Comparison of ENCODE assay signal across 6 cellular contexts in the genomic region with DNA sequence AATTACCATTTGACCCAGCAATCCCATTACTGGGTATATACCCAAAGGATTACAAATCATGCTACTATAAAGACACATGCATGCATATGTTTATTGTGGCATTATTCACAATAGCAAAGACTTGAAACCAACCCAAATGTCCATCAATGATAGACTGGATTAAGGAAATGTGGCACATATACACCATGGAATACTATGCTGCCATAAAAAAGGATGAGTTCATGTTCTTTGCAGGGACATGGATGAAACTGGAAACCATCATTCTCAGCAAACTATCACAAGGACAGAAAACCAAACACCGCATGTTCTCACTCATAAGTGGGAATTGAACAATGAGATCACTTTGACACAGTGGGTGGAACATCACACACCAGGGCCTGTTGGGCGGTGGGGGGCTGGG.
DNase-seq lines count a peak whose midpoint lies in the region; ATAC-seq, FAIRE-seq and TF ChIP-seq lines count a peak whose summit lies in the region.
"Not testable (repeated sequence)": the region's sequence is repeated elsewhere in the genome, so short reads cannot be mapped to it uniquely, and the experiment has no call there.

No MANE protein-coding gene starts in this region.

- H3K9me3 ChIP-seq in HEK293 (ENCODE audit: control insufficient read depth, insufficient read depth, low read depth, low read length); K562 (replicated peaks; ENCODE audit: control insufficient read depth, insufficient read depth, low read depth, low read length): not testable (repeated sequence)

- POLR2A ChIA-PET in HEK293 (lab: Yijun Ruan, JAX); K562 (lab: Yijun Ruan, JAX): not testable (repeated sequence)

- not testable (repeated sequence) for H3K4me1 ChIP-seq in HEK293 (ENCODE audit: control insufficient read depth, insufficient read depth, low read length); K562 (replicated peaks in 1 of 2; ENCODE audit: control insufficient read depth in 2 of 2, insufficient read depth in 2 of 2, low read length in 2 of 2)

- not testable (repeated sequence) for H3K4me3 ChIP-seq in HEK293 (ENCODE audit: low read depth, low read length); K562

- not testable (repeated sequence) for H3K9ac ChIP-seq in K562 (ENCODE audit: insufficient read depth in 1 of 2, low read depth in 2 of 2, low read length in 2 of 2)

- not testable (repeated sequence) for ATAC-seq in K562; memory B cell (ENCODE audit: low read depth); stimulated activated memory B cell treated with anti-CD40 and anti-IgM and Interleukin-4, amounts not matched to agents 10 μg/mL and 1 μg/mL and 100 μg/mL, for 72 hours

- not testable (repeated sequence) for BruUV-seq in K562 (replicated peaks; lab: Mats Ljungman, UMichigan)

- not testable (repeated sequence) for FAIRE-seq in K562 (lab: Jason Lieb, UNC)

- H2AFZ ChIP-seq in K562 (ENCODE audit: low read depth, low read length), result not testable (repeated sequence)

- in situ Hi-C loops in K562 (cut with MboI), result not testable (repeated sequence)

- intact Hi-C loops in K562 (cut with micrococcal nuclease), result not testable (repeated sequence)

- not testable (repeated sequence) for TF ChIP-seq POLR2A in K562 (conservative IDR thresholded peaks at IDR 0.05)

- TF ChIP-seq EP300 in K562 (IDR thresholded peaks at IDR 0.05; ENCODE audit: low read length), result not testable (repeated sequence)

- H3K4me1 Mint-ChIP-seq in IgD-negative memory B cell (peaks cover 52 to 63% (median 55%) of the 10 kb centered on the region in 3 donors), memory B cell (peaks cover 52% of the 10 kb centered on the region)
- peaks cover 32% of the 10 kb centered on the region for H3K4me1 Mint-ChIP-seq in activated naive CD8-positive, alpha-beta T cell (ENCODE audit: low read depth)
- H3K4me1 Mint-ChIP-seq in stimulated activated memory B cell treated with anti-CD40 and anti-IgM and Interleukin-4, amounts not matched to agents 10 μg/mL and 1 μg/mL and 100 μg/mL, for 72 hours, result peaks cover 72% of the 10 kb centered on the region

- H3K27ac Mint-ChIP-seq in IgD-negative memory B cell (peak overlapping the region in 2 of 3 donors; percentile 9 to 56), memory B cell (peak overlapping the region; percentile 98)
- H3K27ac Mint-ChIP-seq in activated naive CD8-positive, alpha-beta T cell, result peak overlapping the region; percentile 41
- H3K27ac Mint-ChIP-seq in stimulated activated memory B cell treated with anti-CD40 and anti-IgM and Interleukin-4, amounts not matched to agents 10 μg/mL and 1 μg/mL and 100 μg/mL, for 72 hours, result peak overlapping the region; percentile 80

- not testable (repeated sequence) for H3K36me3 ChIP-seq in HEK293 (ENCODE audit: control insufficient read depth in 2 of 2, insufficient read depth in 1 of 2, low read length in 2 of 2); K562 (ENCODE audit: control insufficient read depth, insufficient read depth, low read length)

- TF ChIP-seq RAD21 in K562 (CRISPR knock-in tag; conservative IDR thresholded peaks at IDR 0.05 in 1 of 2, IDR thresholded peaks at IDR 0.05 in 1 of 2), result not testable (repeated sequence)

- H3K4me3 Mint-ChIP-seq in IgD-negative memory B cell; activated naive CD8-positive, alpha-beta T cell; memory B cell; stimulated activated memory B cell treated with anti-CD40 and anti-IgM and Interleukin-4, amounts not matched to agents 10 μg/mL and 1 μg/mL and 100 μg/mL, for 72 hours: not testable (repeated sequence)

- H3K4me2 ChIP-seq in K562 (ENCODE audit: insufficient read depth, low read length), result not testable (repeated sequence)

- H3K36me3 Mint-ChIP-seq in IgD-negative memory B cell; activated naive CD8-positive, alpha-beta T cell; memory B cell; stimulated activated memory B cell treated with anti-CD40 and anti-IgM and Interleukin-4, amounts not matched to agents 10 μg/mL and 1 μg/mL and 100 μg/mL, for 72 hours: not testable (repeated sequence)

- DNase-seq in K562 (ENCODE audit: extremely low read depth in 1 of 4, low spot score in 3 of 4); memory B cell (ENCODE audit: low spot score in 2 of 2): not testable (repeated sequence)

- not testable (repeated sequence) for H3K9me3 Mint-ChIP-seq in IgD-negative memory B cell; activated naive CD8-positive, alpha-beta T cell (ENCODE audit: low read depth); memory B cell; stimulated activated memory B cell treated with anti-CD40 and anti-IgM and Interleukin-4, amounts not matched to agents 10 μg/mL and 1 μg/mL and 100 μg/mL, for 72 hours

- H3K9me1 ChIP-seq in K562 (ENCODE audit: control insufficient read depth, insufficient read depth, low read length), result not testable (repeated sequence)

- 21% methylated on average over 2 of the region's 2 CpGs for WGBS in K562 (ENCODE audit: insufficient coverage, low coverage, missing lambda C conversion rate)

- H3K27ac ChIP-seq in HEK293 (ENCODE audit: extremely low read depth, low read depth, low read length); K562 (ENCODE audit: extremely low read depth, low read depth, low read length): not testable (repeated sequence)

- TF ChIP-seq CTCF in HEK293 (tag by site-specific recombination; IDR thresholded peaks at IDR 0.05); K562 (IDR thresholded peaks at IDR 0.05 in 2 of 3, conservative IDR thresholded peaks at IDR 0.05 in 1 of 3; ENCODE audit: insufficient read depth in 2 of 3, low read depth in 1 of 3, low read length in 3 of 3): not testable (repeated sequence)

- CTCF ChIA-PET in HEK293 (lab: Yijun Ruan, JAX); K562 (lab: Yijun Ruan, JAX; ENCODE audit: low intra/inter-chr PET ratio): not testable (repeated sequence)

- not testable (repeated sequence) for H3K27me3 Mint-ChIP-seq in IgD-negative memory B cell; activated naive CD8-positive, alpha-beta T cell; memory B cell; stimulated activated memory B cell treated with anti-CD40 and anti-IgM and Interleukin-4, amounts not matched to agents 10 μg/mL and 1 μg/mL and 100 μg/mL, for 72 hours

- not testable (repeated sequence) for H3K27me3 ChIP-seq in K562 (ENCODE audit: control insufficient read depth in 2 of 2, insufficient read depth in 2 of 2, low read length in 2 of 2)

- H3K79me2 ChIP-seq in K562 (ENCODE audit: control insufficient read depth, insufficient read depth, low read length), result not testable (repeated sequence)

- not testable (repeated sequence) for H4K20me1 ChIP-seq in K562 (replicated peaks; ENCODE audit: control insufficient read depth, insufficient read depth, low read length)

TF ChIP-seq in HEK293, 187 proteins besides CTCF, POLR2A, EP300 and RAD21:
- TF ChIP-seq ZNF146 (tag by site-specific recombination; IDR thresholded peaks at IDR 0.05), result peak; percentile 93

TF ChIP-seq in K562, 482 proteins besides CTCF, POLR2A, EP300 and RAD21:
- peak; percentile 32 for TF ChIP-seq ZNF146 (CRISPR knock-in tag; IDR thresholded peaks at IDR 0.05; ENCODE audit: unreplicated experiment)
TF ChIP-seq in K562: peak in this region for 1; not testable (repeated sequence) for 481.

Comparison
In these comparisons a context has a peak if more than half of its experiments do, and no peak if none do; other contexts are left out.
1. H3K27ac Mint-ChIP-seq: peak in every context shown above with its lines; median percentile 98 in memory B cell; 80 in stimulated activated memory B cell treated with anti-CD40 and anti-IgM and Interleukin-4, amounts not matched to agents 10 μg/mL and 1 μg/mL and 100 μg/mL, for 72 hours; 41 in activated naive CD8-positive, alpha-beta T cell; 32 in IgD-negative memory B cell.